In the genomic region with DNA sequence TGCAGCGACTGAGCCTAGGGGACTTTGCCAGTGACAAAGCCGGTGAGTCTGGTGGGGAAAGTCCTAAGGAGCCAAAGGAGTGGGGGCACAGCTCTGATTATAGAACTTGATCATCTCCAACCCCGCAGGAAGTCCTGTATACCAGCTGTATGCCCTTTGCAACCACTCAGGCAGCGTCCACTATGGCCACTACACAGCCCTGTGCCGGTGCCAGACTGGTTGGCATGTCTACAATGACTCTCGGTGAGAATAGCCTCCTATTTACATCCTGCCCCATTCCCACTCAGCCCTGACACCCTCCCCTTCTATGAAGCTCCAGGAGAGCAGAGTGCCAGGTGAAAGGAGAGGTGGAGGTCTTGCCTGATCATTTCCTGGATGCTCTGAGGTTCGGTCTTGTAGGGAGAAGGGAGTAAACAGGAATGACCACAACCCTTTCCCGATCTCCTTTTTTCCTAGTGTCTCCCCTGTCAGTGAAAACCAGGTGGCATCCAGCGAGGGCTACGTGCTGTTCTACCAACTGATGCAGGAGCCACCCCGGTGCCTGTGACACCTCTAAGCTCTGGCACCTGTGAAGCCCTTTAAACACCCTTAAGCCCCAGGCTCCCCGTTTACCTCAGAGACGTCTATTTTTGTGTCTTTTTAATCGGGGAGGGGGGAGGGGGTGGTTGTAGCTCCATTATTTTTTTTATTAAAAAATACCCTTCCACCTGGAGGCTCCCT, we compare ENCODE assay signal across 8 cellular contexts. TPM values are rescaled to one million over a fixed set of nuclear protein-coding genes. Genes with fewer than 3 reads are reported as not detected.
DNase-seq lines count a peak whose midpoint lies in the region; ATAC-seq and TF ChIP-seq lines count a peak whose summit lies in the region.

No MANE protein-coding gene starts in this region.

- no peaks in the 10 kb centered on the region for H3K9me3 Mint-ChIP-seq in activated naive CD4-positive, alpha-beta T cell treated with anti-CD3 and anti-CD28 coated beads, Interleukin-2, amount 50 U/mL, for 24 hours
- H3K9me3 Mint-ChIP-seq in brain (peaks cover 0 to 2% (median 0%) of the 10 kb centered on the region in 5 experiments), memory B cell (no peaks in the 10 kb centered on the region), type B pancreatic cell (no peaks in the 10 kb centered on the region)

- no peaks in the 10 kb centered on the region for H3K27me3 Mint-ChIP-seq in activated naive CD4-positive, alpha-beta T cell treated with anti-CD3 and anti-CD28 coated beads, Interleukin-2, amount 50 U/mL, for 24 hours
- H3K27me3 Mint-ChIP-seq in brain = peaks cover 17% of the 10 kb centered on the region
- no peaks in the 10 kb centered on the region for H3K27me3 Mint-ChIP-seq in memory B cell
- no peaks in the 10 kb centered on the region for H3K27me3 Mint-ChIP-seq in type B pancreatic cell

- peaks cover 67% of the 10 kb centered on the region for H3K4me1 Mint-ChIP-seq in activated naive CD4-positive, alpha-beta T cell treated with anti-CD3 and anti-CD28 coated beads, Interleukin-2, amount 50 U/mL, for 24 hours
- H3K4me1 Mint-ChIP-seq in brain (peaks cover 66% of the 10 kb centered on the region), memory B cell (peaks cover 38% of the 10 kb centered on the region), type B pancreatic cell (ENCODE audit: unreplicated experiment) (peaks cover 24% of the 10 kb centered on the region)

- TF ChIP-seq CTCF in brain (conservative IDR thresholded peaks at IDR 0.05) (no peak), type B pancreatic cell (conservative IDR thresholded peaks at IDR 0.05) (no peak)

- H3K4me3 Mint-ChIP-seq in activated naive CD4-positive, alpha-beta T cell treated with anti-CD3 and anti-CD28 coated beads, Interleukin-2, amount 50 U/mL, for 24 hours = peak overlapping the region; percentile 47
- H3K4me3 Mint-ChIP-seq in brain = peak overlapping the region; percentile 90 to 97 (median 96)
- H3K4me3 Mint-ChIP-seq in memory B cell = peak overlapping the region; percentile 54
- H3K4me3 Mint-ChIP-seq in type B pancreatic cell = peak overlapping the region; percentile 68

- no peak for DNase-seq in activated naive CD4-positive, alpha-beta T cell (lab: John Stamatoyannopoulos, UW)
- DNase-seq in memory B cell (ENCODE audit: low spot score in 2 of 2) (no peak), type B pancreatic cell (ENCODE audit: extremely low spot score, unreplicated experiment) (no peak), NCI-H2227 treated with DMSO at 0.1 percent for 48 hours (lab: John Stamatoyannopoulos, UW) (no peak), cerebellum (ENCODE audit: low spot score) (no peak), NCI-H510A treated with DMSO at 0.1 percent for 48 hours (lab: John Stamatoyannopoulos, UW) (no peak)

- peak overlapping the region; percentile 65 for H3K27ac Mint-ChIP-seq in activated naive CD4-positive, alpha-beta T cell treated with anti-CD3 and anti-CD28 coated beads, Interleukin-2, amount 50 U/mL, for 24 hours
- H3K27ac Mint-ChIP-seq in brain (peak overlapping the region in 4 of 5 experiments; percentile 94 to 98 (median 98)), memory B cell (peak overlapping the region; percentile 96), type B pancreatic cell (peak overlapping the region; percentile 99)

- peaks cover 6% of the 10 kb centered on the region for H3K36me3 Mint-ChIP-seq in activated naive CD4-positive, alpha-beta T cell treated with anti-CD3 and anti-CD28 coated beads, Interleukin-2, amount 50 U/mL, for 24 hours
- H3K36me3 Mint-ChIP-seq in brain = peaks cover 17% of the 10 kb centered on the region
- H3K36me3 Mint-ChIP-seq in memory B cell = peaks cover 19% of the 10 kb centered on the region
- peaks cover 13% of the 10 kb centered on the region for H3K36me3 Mint-ChIP-seq in type B pancreatic cell

- no peak for ATAC-seq in memory B cell (ENCODE audit: low read depth)

RNA-seq across cellular contexts. Expression of a gene that starts 1.2 kb away (rescaled TPM):
- polyA plus RNA-seq in brain (ENCODE audit: insufficient read depth, low read depth, low replicate concordance) = 25.7 TPM
- total RNA-seq in type B pancreatic cell (ENCODE audit: low replicate concordance) (25.7 and 43.6 TPM in 2 replicates), cerebellum (25.5 TPM)

RNA-seq across cellular contexts. Expression of a gene that starts 5.8 kb away (rescaled TPM):
- 46.7 TPM for polyA plus RNA-seq in brain (ENCODE audit: insufficient read depth, low read depth, low replicate concordance)
- total RNA-seq in type B pancreatic cell (ENCODE audit: low replicate concordance) = 31.6 and 45.7 TPM in 2 replicates
- total RNA-seq in cerebellum = 15.5 TPM

RNA-seq across cellular contexts. Expression of a gene that starts 11.3 kb away (rescaled TPM):
- polyA plus RNA-seq in brain (ENCODE audit: insufficient read depth, low read depth, low replicate concordance) = 142 TPM
- 90.3 and 103 TPM in 2 replicates for total RNA-seq in type B pancreatic cell (ENCODE audit: low replicate concordance)
- total RNA-seq in cerebellum = 55.3 TPM

RNA-seq across cellular contexts. Expression of a gene that starts 12.2 kb away (rescaled TPM):
- 52.8 TPM for polyA plus RNA-seq in brain (ENCODE audit: insufficient read depth, low read depth, low replicate concordance)
- total RNA-seq in type B pancreatic cell (ENCODE audit: low replicate concordance) (42.4 and 48.5 TPM in 2 replicates), cerebellum (16.8 TPM)

RNA-seq across cellular contexts. Expression of a gene that starts 32.6 kb away (rescaled TPM):
- polyA plus RNA-seq in brain (ENCODE audit: insufficient read depth, low read depth, low replicate concordance) = 42.0 TPM
- total RNA-seq in type B pancreatic cell (ENCODE audit: low replicate concordance) = 31.3 and 41.0 TPM in 2 replicates
- 17.2 TPM for total RNA-seq in cerebellum
